Comparison of ENCODE assay signal across 13 cellular contexts in genomic region chr1:224697888-224698450, GRCh38.
"Had no signal": no experiment of that assay in that cellular context is flagged by ENCODE, and none has a peak within 500 bp of the region (broad histone marks: within the 10 kb centered on the region; RNA-seq: fewer than 3 reads in every experiment).

No MANE protein-coding gene starts in this region.

- H3K36me3 ChIP-seq: adrenal gland, esophagus squamous epithelium had no signal

- ATAC-seq: activated CD4-positive, CD25-positive, alpha-beta regulatory T cell treated with anti-CD3 and anti-CD28 coated beads, Interleukin-2, amount 50 U/mL, for 24 hours; effector memory CD8-positive, alpha-beta T cell; psoas muscle had no signal

- H3K9me3 ChIP-seq: adrenal gland, esophagus squamous epithelium, psoas muscle had no signal

- H3K27ac ChIP-seq: adrenal gland, esophagus squamous epithelium, psoas muscle had no signal

- H3K4me1 ChIP-seq: adrenal gland, esophagus squamous epithelium, psoas muscle had no signal

- DNase-seq: activated CD4-positive, alpha-beta T cell treated with anti-CD3 and anti-CD28 coated beads, Interleukin-2, amount 10 ng/mL, durations not matched to agents 7 days and 5 days; activated CD8-positive, alpha-beta memory T cell treated with anti-CD3 and anti-CD28 coated beads for 24 hours; activated CD8-positive, alpha-beta memory T cell treated with anti-CD3 and anti-CD28 coated beads, Interleukin-2, amount 50 U/mL, for 48 hours; activated gamma-delta T cell; effector memory CD8-positive, alpha-beta T cell; esophagus squamous epithelium; psoas muscle; right cardiac atrium; T-helper 1 cell; T1000 had no signal

- H3K27me3 ChIP-seq: adrenal gland, esophagus squamous epithelium had no signal

- H3K4me3 ChIP-seq: adrenal gland, esophagus squamous epithelium, lung, psoas muscle had no signal
